ENCODE assay signal across 8 cellular contexts in genomic region chr7:64890273-64890672, GRCh38. TPM values are rescaled to one million over a fixed set of nuclear protein-coding genes. Genes with fewer than 3 reads are reported as not detected.
DNase-seq lines count a peak whose midpoint lies in the region; ATAC-seq, FAIRE-seq and TF ChIP-seq lines count a peak whose summit lies in the region.
"Not testable (repeated sequence)": the region's sequence is repeated elsewhere in the genome, so short reads cannot be mapped to it uniquely, and the experiment has no call there.

No MANE protein-coding gene starts in this region.

- not testable (repeated sequence) for TF ChIP-seq POLR2A in esophagus muscularis mucosa (IDR thresholded peaks at IDR 0.05; ENCODE audit: low read depth)

- H3K9me3 Mint-ChIP-seq in T-cell; osteocyte (ENCODE audit: unreplicated experiment): not testable (repeated sequence)

- FAIRE-seq in D721Med (lab: Jason Lieb, UNC): not testable (repeated sequence)

- H3K27me3 Mint-ChIP-seq in T-cell: peaks cover 37 to 57% of the 10 kb centered on the region in 2 donors
- H3K27me3 Mint-ChIP-seq in osteocyte (ENCODE audit: unreplicated experiment): peaks cover 41% of the 10 kb centered on the region

- not testable (repeated sequence) for H3K27me3 ChIP-seq in esophagus muscularis mucosa; layer of hippocampus (ENCODE audit: control insufficient read depth, insufficient read depth, low read length)

- intact Hi-C loops in esophagus muscularis mucosa (cut with DNase I): not testable (repeated sequence)

- not testable (repeated sequence) for H3K4me3 ChIP-seq in esophagus muscularis mucosa

- not testable (repeated sequence) for H3K27ac Mint-ChIP-seq in T-cell; osteocyte (ENCODE audit: unreplicated experiment)

- H3K4me3 Mint-ChIP-seq in T-cell: peak overlapping the region in 2 of 3 donors; percentile 31 to 47
- not testable (repeated sequence) for H3K4me3 Mint-ChIP-seq in osteocyte (ENCODE audit: unreplicated experiment)

- H3K27ac ChIP-seq in esophagus muscularis mucosa (replicated peaks in 1 of 4) (peak overlapping the region in 1 of 4 donors; percentile 57), layer of hippocampus (ENCODE audit: low read depth, low read length) (peak overlapping the region; percentile 30)

- POLR2A ChIA-PET in T-cell (lab: Charles Lee): not testable (repeated sequence)

- peaks cover 10 to 12% (median 12%) of the 10 kb centered on the region in 3 donors for H3K4me1 Mint-ChIP-seq in T-cell
- H3K4me1 Mint-ChIP-seq in osteocyte (ENCODE audit: unreplicated experiment): peaks cover 10% of the 10 kb centered on the region

- not testable (repeated sequence) for TF ChIP-seq EP300 in esophagus muscularis mucosa (IDR thresholded peaks at IDR 0.05)

- H3K4me1 ChIP-seq in esophagus muscularis mucosa: peaks cover 19 to 55% (median 54%) of the 10 kb centered on the region in 4 donors

- TF ChIP-seq CTCF in D721Med (IDR thresholded peaks at IDR 0.05; ENCODE audit: insufficient read depth, missing control alignments); esophagus muscularis mucosa (IDR thresholded peaks at IDR 0.05); osteocyte (IDR thresholded peaks at IDR 0.05): not testable (repeated sequence)

- not testable (repeated sequence) for ATAC-seq in T-cell (replicated peaks in 1 of 4)

- peak; percentile 4 for DNase-seq in D721Med (ENCODE audit: insufficient read length, low spot score)
- DNase-seq in T-cell: not testable (repeated sequence)
- peak; percentile 50 for DNase-seq in activated effector memory CD4-positive, alpha-beta T cell treated with anti-CD3 and anti-CD28 coated beads, Interleukin-2, amount 50 U/mL, for 16 hours
- peak; percentile 34 for DNase-seq in cerebellar cortex (ENCODE audit: low spot score)
- DNase-seq in esophagus muscularis mucosa (ENCODE audit: extremely low spot score): peak; percentile 66
- peak; percentile 51 for DNase-seq in osteocyte (ENCODE audit: extremely low spot score, unreplicated experiment)
- DNase-seq in ureter (ENCODE audit: low spot score): peak; percentile 33

- WGBS in esophagus muscularis mucosa: 78% methylated on average over 3 of the region's 3 CpGs

- CTCF ChIA-PET in T-cell (lab: Charles Lee): interaction anchor here in 1 of 2 donors (0.6 kb wide), 1 partner anchor 24 kb away, joined by 9 read pairs; no protein-coding TSS in a partner anchor

- H3K9me3 ChIP-seq in esophagus muscularis mucosa: not testable (repeated sequence)

- not testable (repeated sequence) for H3K36me3 Mint-ChIP-seq in T-cell; osteocyte (ENCODE audit: unreplicated experiment)

- not testable (repeated sequence) for H3K36me3 ChIP-seq in esophagus muscularis mucosa

RNA-seq across cellular contexts. Expression of gene ZNF273, which starts 12.8 kb away (rescaled TPM):
- total RNA-seq in T-cell (1 to 10 TPM; 5.9 to 9.0 (median 7.4) TPM), esophagus muscularis mucosa (1 to 10 TPM; 2.7 to 8.3 (median 3.4) TPM), osteocyte (1.8 and 2.8 TPM in 2 replicates), ureter (11.6 TPM)
